In genomic region chr9:131365546-131365945, GRCh38 we compare ENCODE assay signal across 28 cellular contexts.
"Had no signal": no experiment of that assay in that cellular context is flagged by ENCODE, and none has a peak within 500 bp of the region (broad histone marks: within the 10 kb centered on the region; RNA-seq: fewer than 3 reads in every experiment).

No MANE protein-coding gene starts in this region.

- H3K27ac Mint-ChIP-seq: activated CD4-positive, alpha-beta memory T cell treated with anti-CD3 and anti-CD28 coated beads, Interleukin-2, amount 10 ng/mL, durations not matched to agents 7 days and 5 days; activated CD4-positive, alpha-beta T cell treated with anti-CD3 and anti-CD28 coated beads for 36 hours; activated CD4-positive, alpha-beta T cell treated with anti-CD3 and anti-CD28 coated beads, Interleukin-2, amount 10 ng/mL, durations not matched to agents 7 days and 5 days; activated T-cell treated with anti-CD3 and anti-CD28 coated beads, Interleukin-2, amount 50 U/mL, for 24 hours; activated T-cell treated with anti-CD3 and anti-CD28 coated beads, Interleukin-2, amount 50 U/mL, for 72 hours had no signal

- H3K4me3 Mint-ChIP-seq: activated CD4-positive, alpha-beta memory T cell treated with anti-CD3 and anti-CD28 coated beads, Interleukin-2, amount 10 ng/mL, durations not matched to agents 7 days and 5 days; activated CD4-positive, alpha-beta T cell treated with anti-CD3 and anti-CD28 coated beads for 36 hours; activated CD4-positive, alpha-beta T cell treated with anti-CD3 and anti-CD28 coated beads, Interleukin-2, amount 10 ng/mL, durations not matched to agents 7 days and 5 days; activated T-cell treated with anti-CD3 and anti-CD28 coated beads, Interleukin-2, amount 50 U/mL, for 24 hours; activated T-cell treated with anti-CD3 and anti-CD28 coated beads, Interleukin-2, amount 50 U/mL, for 72 hours had no signal

- H3K27me3 ChIP-seq: adrenal gland, body of pancreas, esophagus squamous epithelium, gastroesophageal sphincter, heart right ventricle had no signal

- H3K9me3 ChIP-seq: adrenal gland, body of pancreas, esophagus squamous epithelium, gastroesophageal sphincter, heart right ventricle had no signal

- H3K27ac ChIP-seq: adrenal gland, body of pancreas, epithelial cell of prostate, esophagus squamous epithelium, gastroesophageal sphincter, heart right ventricle had no signal

- H3K4me3 ChIP-seq: adrenal gland, body of pancreas, esophagus squamous epithelium, gastroesophageal sphincter, heart right ventricle had no signal

- H3K36me3 ChIP-seq: adrenal gland, esophagus squamous epithelium, gastroesophageal sphincter, heart right ventricle had no signal

- H3K27me3 Mint-ChIP-seq: activated CD4-positive, alpha-beta memory T cell treated with anti-CD3 and anti-CD28 coated beads, Interleukin-2, amount 10 ng/mL, durations not matched to agents 7 days and 5 days; activated CD4-positive, alpha-beta T cell treated with anti-CD3 and anti-CD28 coated beads for 36 hours; activated CD4-positive, alpha-beta T cell treated with anti-CD3 and anti-CD28 coated beads, Interleukin-2, amount 10 ng/mL, durations not matched to agents 7 days and 5 days; activated T-cell treated with anti-CD3 and anti-CD28 coated beads, Interleukin-2, amount 50 U/mL, for 24 hours had no signal

- H3K4me1 ChIP-seq: adrenal gland had no signal

- DNase-seq: activated CD4-positive, alpha-beta memory T cell treated with anti-CD3 and anti-CD28 coated beads, Interleukin-2, amount 10 ng/mL, durations not matched to agents 7 days and 5 days; activated CD4-positive, alpha-beta T cell treated with anti-CD3 and anti-CD28 coated beads for 36 hours; activated CD4-positive, alpha-beta T cell treated with anti-CD3 and anti-CD28 coated beads, Interleukin-2, amount 10 ng/mL, durations not matched to agents 7 days and 5 days; activated CD4-positive, alpha-beta T cell treated with anti-CD3 and anti-CD28 coated beads, Interleukin-2, amount 50 U/mL, for 4 hours; activated CD4-positive, CD25-positive, alpha-beta regulatory T cell; activated CD4-positive, CD25-positive, alpha-beta regulatory T cell treated with anti-CD3 and anti-CD28 coated beads, Interleukin-2, amount 50 U/mL, for 72 hours; activated CD8-positive, alpha-beta memory T cell treated with anti-CD3 and anti-CD28 coated beads, Interleukin-2, amount 50 U/mL, for 48 hours; activated gamma-delta T cell; activated naive CD4-positive, alpha-beta T cell; activated naive CD4-positive, alpha-beta T cell treated with anti-CD3 and anti-CD28 coated beads, Interleukin-2, amount 50 U/mL, for 16 hours; activated T-cell treated with anti-CD3 and anti-CD28 coated beads for 4 hours; activated T-cell treated with anti-CD3 and anti-CD28 coated beads, Interleukin-2, amount 50 U/mL, for 24 hours; activated T-cell treated with anti-CD3 and anti-CD28 coated beads, Interleukin-2, amount 50 U/mL, for 72 hours; amygdala; body of pancreas; caudate nucleus; cortex of kidney; effector CD8-positive, alpha-beta T cell; esophagus squamous epithelium; foreskin melanocyte; heart right ventricle; T-helper 2 cell had no signal

- H3K9me3 Mint-ChIP-seq: activated CD4-positive, alpha-beta memory T cell treated with anti-CD3 and anti-CD28 coated beads, Interleukin-2, amount 10 ng/mL, durations not matched to agents 7 days and 5 days; activated T-cell treated with anti-CD3 and anti-CD28 coated beads, Interleukin-2, amount 50 U/mL, for 24 hours; activated T-cell treated with anti-CD3 and anti-CD28 coated beads, Interleukin-2, amount 50 U/mL, for 72 hours had no signal

- FAIRE-seq: colon, endometrium, endothelial cell of umbilical vein had no signal
